22 cellular contexts compared by ENCODE assay signal in the genomic region with DNA sequence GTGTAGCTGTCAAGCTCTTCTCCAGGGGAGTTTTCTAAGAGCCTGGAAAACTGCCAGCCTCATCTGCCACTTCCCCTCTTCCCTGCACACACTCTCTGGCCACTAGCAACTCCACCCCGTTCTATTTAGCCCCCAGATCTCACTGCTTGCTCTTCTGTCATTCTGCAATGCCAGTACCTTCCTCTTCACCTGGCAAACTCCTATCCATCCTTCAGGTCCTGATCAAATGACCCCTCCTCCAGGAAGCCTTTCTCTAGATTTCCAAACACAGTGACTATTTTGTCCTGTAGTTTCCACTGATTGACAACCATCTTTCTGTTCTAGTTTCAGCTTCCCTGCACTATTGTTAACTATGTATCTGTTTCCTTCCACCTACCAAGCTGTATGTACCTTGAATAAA.
"Had no signal": no experiment of that assay in that cellular context is flagged by ENCODE, and none has a peak within 500 bp of the region (broad histone marks: within the 10 kb centered on the region; RNA-seq: fewer than 3 reads in every experiment).

No MANE protein-coding gene starts in this region.

- H3K36me3 ChIP-seq: ascending aorta, cardiac muscle cell had no signal

- ATAC-seq: activated CD4-positive, alpha-beta T cell treated with anti-CD3 and anti-CD28 coated beads for 36 hours; activated CD4-positive, CD25-positive, alpha-beta regulatory T cell treated with anti-CD3 and anti-CD28 coated beads, Interleukin-2, amount 50 U/mL, for 24 hours; activated CD8-positive, alpha-beta T cell treated with anti-CD3 and anti-CD28 coated beads, Interleukin-2, amount 10 ng/mL, durations not matched to agents 7 days and 5 days; K562; Right ventricle myocardium inferior had no signal

- DNase-seq: activated CD4-positive, alpha-beta T cell treated with anti-CD3 and anti-CD28 coated beads for 36 hours; activated CD4-positive, alpha-beta T cell treated with anti-CD3 and anti-CD28 coated beads, Interleukin-2, amount 10 ng/mL, durations not matched to agents 7 days and 5 days; activated CD4-positive, alpha-beta T cell treated with anti-CD3 and anti-CD28 coated beads, Interleukin-2, amount 50 U/mL, for 48 hours; activated CD8-positive, alpha-beta T cell treated with anti-CD3 and anti-CD28 coated beads, Interleukin-2, amount 10 ng/mL, durations not matched to agents 7 days and 5 days; activated gamma-delta T cell; activated naive CD4-positive, alpha-beta T cell treated with Interleukin-2 at 50 U/mL for 16 hours; activated naive CD8-positive, alpha-beta T cell treated with anti-CD3 and anti-CD28 coated beads, Interleukin-2, amount 10 ng/mL, durations not matched to agents 7 days and 5 days; activated T-cell treated with anti-CD3 and anti-CD28 coated beads, Interleukin-2, amount 50 U/mL, for 24 hours; amygdala; NCI-H1436; NCI-H1694; NCI-H1930; NCI-H526 treated with DMSO at 0.1 percent for 48 hours; PC-9; SIG-M5 had no signal

- H3K4me3 ChIP-seq: ascending aorta, cardiac muscle cell, K562, PC-9 had no signal

- H3K4me2 ChIP-seq: PC-9 had no signal

- H3K9me3 ChIP-seq: ascending aorta had no signal

- H3K27ac ChIP-seq: ascending aorta, cardiac muscle cell, PC-9, RWPE1 had no signal

- H3K4me1 ChIP-seq: ascending aorta had no signal

- FAIRE-seq: K562, RCC 7860 had no signal

- H3K27me3 ChIP-seq: ascending aorta, cardiac muscle cell had no signal

- H2AFZ ChIP-seq: PC-9 had no signal
